In the genomic region with DNA sequence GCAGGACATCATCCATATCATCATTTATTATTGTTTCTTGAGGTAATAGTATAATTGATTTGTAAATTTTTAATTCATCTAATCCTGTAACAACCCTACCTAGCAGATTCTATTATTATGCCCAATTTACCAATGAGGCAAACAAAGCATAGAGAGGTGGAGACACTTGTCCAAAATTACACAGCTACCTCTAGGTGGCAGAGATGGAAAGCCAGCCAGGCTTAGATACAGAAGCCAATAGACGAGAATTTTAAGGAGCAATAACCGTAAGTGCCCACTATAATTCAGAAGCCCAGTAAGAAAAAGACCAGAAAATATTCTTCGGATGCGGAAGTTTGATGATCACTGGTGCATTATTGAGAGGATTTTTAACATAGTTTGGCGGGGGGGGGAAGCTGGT, we compare ENCODE assay signal across 1 cellular context.
TF ChIP-seq lines count a peak whose summit lies in the region.

No MANE protein-coding gene starts in this region.

TF ChIP-seq in H1, 55 proteins besides CTCF, POLR2A, EP300 and RAD21:
- no peak for TF ChIP-seq SIN3A (conservative IDR thresholded peaks at IDR 0.05 in 1 of 2, IDR thresholded peaks at IDR 0.05 in 1 of 2; ENCODE audit: low read depth in 1 of 2, low read length in 2 of 2)
- TF ChIP-seq SUZ12 (IDR thresholded peaks at IDR 0.05; ENCODE audit: low read length), result no peak
- TF ChIP-seq, protein P1, sequence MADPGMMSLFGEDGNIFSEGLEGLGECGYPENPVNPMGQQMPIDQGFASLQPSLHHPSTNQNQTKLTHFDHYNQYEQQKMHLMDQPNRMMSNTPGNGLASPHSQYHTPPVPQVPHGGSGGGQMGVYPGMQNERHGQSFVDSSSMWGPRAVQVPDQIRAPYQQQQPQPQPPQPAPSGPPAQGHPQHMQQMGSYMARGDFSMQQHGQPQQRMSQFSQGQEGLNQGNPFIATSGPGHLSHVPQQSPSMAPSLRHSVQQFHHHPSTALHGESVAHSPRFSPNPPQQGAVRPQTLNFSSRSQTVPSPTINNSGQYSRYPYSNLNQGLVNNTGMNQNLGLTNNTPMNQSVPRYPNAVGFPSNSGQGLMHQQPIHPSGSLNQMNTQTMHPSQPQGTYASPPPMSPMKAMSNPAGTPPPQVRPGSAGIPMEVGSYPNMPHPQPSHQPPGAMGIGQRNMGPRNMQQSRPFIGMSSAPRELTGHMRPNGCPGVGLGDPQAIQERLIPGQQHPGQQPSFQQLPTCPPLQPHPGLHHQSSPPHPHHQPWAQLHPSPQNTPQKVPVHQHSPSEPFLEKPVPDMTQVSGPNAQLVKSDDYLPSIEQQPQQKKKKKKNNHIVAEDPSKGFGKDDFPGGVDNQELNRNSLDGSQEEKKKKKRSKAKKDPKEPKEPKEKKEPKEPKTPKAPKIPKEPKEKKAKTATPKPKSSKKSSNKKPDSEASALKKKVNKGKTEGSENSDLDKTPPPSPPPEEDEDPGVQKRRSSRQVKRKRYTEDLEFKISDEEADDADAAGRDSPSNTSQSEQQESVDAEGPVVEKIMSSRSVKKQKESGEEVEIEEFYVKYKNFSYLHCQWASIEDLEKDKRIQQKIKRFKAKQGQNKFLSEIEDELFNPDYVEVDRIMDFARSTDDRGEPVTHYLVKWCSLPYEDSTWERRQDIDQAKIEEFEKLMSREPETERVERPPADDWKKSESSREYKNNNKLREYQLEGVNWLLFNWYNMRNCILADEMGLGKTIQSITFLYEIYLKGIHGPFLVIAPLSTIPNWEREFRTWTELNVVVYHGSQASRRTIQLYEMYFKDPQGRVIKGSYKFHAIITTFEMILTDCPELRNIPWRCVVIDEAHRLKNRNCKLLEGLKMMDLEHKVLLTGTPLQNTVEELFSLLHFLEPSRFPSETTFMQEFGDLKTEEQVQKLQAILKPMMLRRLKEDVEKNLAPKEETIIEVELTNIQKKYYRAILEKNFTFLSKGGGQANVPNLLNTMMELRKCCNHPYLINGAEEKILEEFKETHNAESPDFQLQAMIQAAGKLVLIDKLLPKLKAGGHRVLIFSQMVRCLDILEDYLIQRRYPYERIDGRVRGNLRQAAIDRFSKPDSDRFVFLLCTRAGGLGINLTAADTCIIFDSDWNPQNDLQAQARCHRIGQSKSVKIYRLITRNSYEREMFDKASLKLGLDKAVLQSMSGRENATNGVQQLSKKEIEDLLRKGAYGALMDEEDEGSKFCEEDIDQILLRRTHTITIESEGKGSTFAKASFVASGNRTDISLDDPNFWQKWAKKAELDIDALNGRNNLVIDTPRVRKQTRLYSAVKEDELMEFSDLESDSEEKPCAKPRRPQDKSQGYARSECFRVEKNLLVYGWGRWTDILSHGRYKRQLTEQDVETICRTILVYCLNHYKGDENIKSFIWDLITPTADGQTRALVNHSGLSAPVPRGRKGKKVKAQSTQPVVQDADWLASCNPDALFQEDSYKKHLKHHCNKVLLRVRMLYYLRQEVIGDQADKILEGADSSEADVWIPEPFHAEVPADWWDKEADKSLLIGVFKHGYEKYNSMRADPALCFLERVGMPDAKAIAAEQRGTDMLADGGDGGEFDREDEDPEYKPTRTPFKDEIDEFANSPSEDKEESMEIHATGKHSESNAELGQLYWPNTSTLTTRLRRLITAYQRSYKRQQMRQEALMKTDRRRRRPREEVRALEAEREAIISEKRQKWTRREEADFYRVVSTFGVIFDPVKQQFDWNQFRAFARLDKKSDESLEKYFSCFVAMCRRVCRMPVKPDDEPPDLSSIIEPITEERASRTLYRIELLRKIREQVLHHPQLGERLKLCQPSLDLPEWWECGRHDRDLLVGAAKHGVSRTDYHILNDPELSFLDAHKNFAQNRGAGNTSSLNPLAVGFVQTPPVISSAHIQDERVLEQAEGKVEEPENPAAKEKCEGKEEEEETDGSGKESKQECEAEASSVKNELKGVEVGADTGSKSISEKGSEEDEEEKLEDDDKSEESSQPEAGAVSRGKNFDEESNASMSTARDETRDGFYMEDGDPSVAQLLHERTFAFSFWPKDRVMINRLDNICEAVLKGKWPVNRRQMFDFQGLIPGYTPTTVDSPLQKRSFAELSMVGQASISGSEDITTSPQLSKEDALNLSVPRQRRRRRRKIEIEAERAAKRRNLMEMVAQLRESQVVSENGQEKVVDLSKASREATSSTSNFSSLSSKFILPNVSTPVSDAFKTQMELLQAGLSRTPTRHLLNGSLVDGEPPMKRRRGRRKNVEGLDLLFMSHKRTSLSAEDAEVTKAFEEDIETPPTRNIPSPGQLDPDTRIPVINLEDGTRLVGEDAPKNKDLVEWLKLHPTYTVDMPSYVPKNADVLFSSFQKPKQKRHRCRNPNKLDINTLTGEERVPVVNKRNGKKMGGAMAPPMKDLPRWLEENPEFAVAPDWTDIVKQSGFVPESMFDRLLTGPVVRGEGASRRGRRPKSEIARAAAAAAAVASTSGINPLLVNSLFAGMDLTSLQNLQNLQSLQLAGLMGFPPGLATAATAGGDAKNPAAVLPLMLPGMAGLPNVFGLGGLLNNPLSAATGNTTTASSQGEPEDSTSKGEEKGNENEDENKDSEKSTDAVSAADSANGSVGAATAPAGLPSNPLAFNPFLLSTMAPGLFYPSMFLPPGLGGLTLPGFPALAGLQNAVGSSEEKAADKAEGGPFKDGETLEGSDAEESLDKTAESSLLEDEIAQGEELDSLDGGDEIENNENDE (IDR thresholded peaks at IDR 0.05; ENCODE audit: insufficient replicate concordance, low read length), result no peak
- TF ChIP-seq NANOG (IDR thresholded peaks at IDR 0.05; ENCODE audit: insufficient read depth, low read depth, low read length, poor library complexity, severe bottlenecking), result no peak
- TF ChIP-seq BRCA1 (IDR thresholded peaks at IDR 0.05; ENCODE audit: low read depth, low read length), result no peak
